Comparison of ENCODE assay signal across 8 cellular contexts in genomic region chr15:65101418-65101890, GRCh38. TPM values are rescaled to one million over a fixed set of nuclear protein-coding genes. Genes with fewer than 3 reads are reported as not detected.
DNase-seq lines count a peak whose midpoint lies in the region; ATAC-seq and TF ChIP-seq lines count a peak whose summit lies in the region.

No MANE protein-coding gene starts in this region.

- H3K4me3 ChIP-seq in PC-3 (ENCODE audit: low read length), result no peak overlapping the region
- H3K4me3 ChIP-seq in right atrium auricular region, result no peak overlapping the region

- no peaks in the 10 kb centered on the region for H3K27me3 Mint-ChIP-seq in natural killer cell (ENCODE audit: low read depth in 2 of 2)
- H3K27me3 Mint-ChIP-seq in natural killer cell treated with Interleukin-12 subunit alpha and Interleukin-12 subunit beta and Interleukin-15 and Interleukin-18, amount 100 ng/mL, for 72 hours, result no peaks in the 10 kb centered on the region

- no peaks in the 10 kb centered on the region for H3K4me1 ChIP-seq in PC-3 (ENCODE audit: insufficient read depth, low read length)
- peaks cover 0 to 3% of the 10 kb centered on the region in 2 donors for H3K4me1 ChIP-seq in right atrium auricular region

- POLR2A ChIA-PET in PC-3 (lab: Charles Lee; ENCODE audit: unreplicated experiment), result no interaction called here

- H3K9me3 Mint-ChIP-seq in natural killer cell, result no peaks in the 10 kb centered on the region
- no peaks in the 10 kb centered on the region for H3K9me3 Mint-ChIP-seq in natural killer cell treated with Interleukin-12 subunit alpha and Interleukin-12 subunit beta and Interleukin-15 and Interleukin-18, amount 100 ng/mL, for 72 hours

- peak; percentile 33 for TF ChIP-seq CTCF in natural killer cell (IDR thresholded peaks at IDR 0.05)
- TF ChIP-seq CTCF in PC-3 (conservative IDR thresholded peaks at IDR 0.05; ENCODE audit: low read depth, low read length), result peak; percentile 76
- TF ChIP-seq CTCF in right atrium auricular region (IDR thresholded peaks at IDR 0.05), result peak; percentile 64 to 82

- no TSS peak for BruUV-seq in PC-3 (replicated peaks; lab: Mats Ljungman, UMichigan)

- no peak overlapping the region for H2AFZ ChIP-seq in PC-3 (ENCODE audit: low read length)

- H3K36me3 Mint-ChIP-seq in natural killer cell, result no peaks in the 10 kb centered on the region
- H3K36me3 Mint-ChIP-seq in natural killer cell treated with Interleukin-12 subunit alpha and Interleukin-12 subunit beta and Interleukin-15 and Interleukin-18, amount 100 ng/mL, for 72 hours, result peaks cover 7% of the 10 kb centered on the region

- DNase-seq in natural killer cell, result no peak
- no peak for DNase-seq in natural killer cell treated with Interleukin-12 subunit alpha and Interleukin-12 subunit beta and Interleukin-15 and Interleukin-18, amount 100 ng/mL, for 72 hours (ENCODE audit: low spot score)
- peak; percentile 53 for DNase-seq in PC-3
- peak in 30 of 56 donors; percentile 14 to 78 (median 38) for DNase-seq in amygdala (lab: John Stamatoyannopoulos, UW)
- DNase-seq in right atrium auricular region (ENCODE audit: low spot score), result peak; percentile 78
- peak; percentile 29 for DNase-seq in renal cortical epithelial cell (ENCODE audit: low read depth)

- H3K79me2 ChIP-seq in PC-3 (ENCODE audit: low read length), result no peaks in the 10 kb centered on the region

- H3K4me2 ChIP-seq in PC-3 (ENCODE audit: low read length), result no peak overlapping the region

- no peak overlapping the region for H3K4me3 Mint-ChIP-seq in natural killer cell
- no peak overlapping the region for H3K4me3 Mint-ChIP-seq in natural killer cell treated with Interleukin-12 subunit alpha and Interleukin-12 subunit beta and Interleukin-15 and Interleukin-18, amount 100 ng/mL, for 72 hours

- H3K9me3 ChIP-seq in PC-3 (ENCODE audit: low read length) (no peaks in the 10 kb centered on the region), right atrium auricular region (no peaks in the 10 kb centered on the region)

- intact Hi-C loops in natural killer cell (cut with micrococcal nuclease) (no loop called here), PC-3 (cut with micrococcal nuclease) (no loop called here)

- no peak overlapping the region for H3K9ac ChIP-seq in PC-3 (ENCODE audit: low read length)

- ATAC-seq in natural killer cell, result peak in 1 of 3 donors; percentile 41
- no peak for ATAC-seq in natural killer cell treated with Interleukin-12 subunit alpha and Interleukin-12 subunit beta and Interleukin-15 and Interleukin-18, amount 100 ng/mL, for 72 hours
- no peak for ATAC-seq in PC-3
- no peak for ATAC-seq in GM18520 (IDR thresholded peaks at IDR 0.05; ENCODE audit: unreplicated experiment)
- no peak for ATAC-seq in HG02642 (IDR thresholded peaks at IDR 0.05; ENCODE audit: poor library complexity, unreplicated experiment)

- H3K27ac ChIP-seq in PC-3 (ENCODE audit: low read length) (no peak overlapping the region), right atrium auricular region (no peak overlapping the region)

- H3K27ac Mint-ChIP-seq in natural killer cell, result no peak overlapping the region
- no peak overlapping the region for H3K27ac Mint-ChIP-seq in natural killer cell treated with Interleukin-12 subunit alpha and Interleukin-12 subunit beta and Interleukin-15 and Interleukin-18, amount 100 ng/mL, for 72 hours

- H3F3A ChIP-seq in PC-3 (ENCODE audit: low read length, unreplicated experiment), result no peaks in the 10 kb centered on the region

- H3K27me3 ChIP-seq in PC-3 (ENCODE audit: low read length), result no peaks in the 10 kb centered on the region
- no peaks in the 10 kb centered on the region for H3K27me3 ChIP-seq in right atrium auricular region

- H3K36me3 ChIP-seq in PC-3 (ENCODE audit: low read depth, low read length) (no peaks in the 10 kb centered on the region; the same call in 1 of the 2 replicates), right atrium auricular region (peaks cover 47% of the 10 kb centered on the region)

- H4K20me1 ChIP-seq in PC-3 (ENCODE audit: low read length), result no peaks in the 10 kb centered on the region

- no peaks in the 10 kb centered on the region for H3K9me2 ChIP-seq in PC-3 (replicated peaks; ENCODE audit: low read length)

- CTCF ChIA-PET in PC-3 (lab: Charles Lee), result interaction anchor here (0.7 to 1.0 kb wide), 2 partner anchors 24 to 84 kb away, joined by 3 to 6 read pairs; partner anchors contain the start of gene CLPX

- peaks cover 9 to 22% of the 10 kb centered on the region in 2 donors for H3K4me1 Mint-ChIP-seq in natural killer cell
- H3K4me1 Mint-ChIP-seq in natural killer cell treated with Interleukin-12 subunit alpha and Interleukin-12 subunit beta and Interleukin-15 and Interleukin-18, amount 100 ng/mL, for 72 hours (ENCODE audit: low read depth in 2 of 2), result peaks cover 5 to 6% of the 10 kb centered on the region in 2 donors

RNA-seq across cellular contexts. Expression of gene UBAP1L, which starts 13.5 kb away (rescaled TPM):
- total RNA-seq in natural killer cell (1 to 10 TPM; 4.3 to 8.0 (median 7.5) TPM), PC-3 (2014; rRNA removed) (1.4 and 3.4 TPM in 2 replicates), right atrium auricular region (1 to 10 TPM in 1 of 2 donors, under 1 TPM in 1; 0.48 to 1.1 TPM), renal cortical epithelial cell (under 0.01 and 1.4 TPM in 2 replicates)
- 10 to 100 TPM in 1 of 2 donors, 1 to 10 TPM in 1; 5.7 to 14.2 TPM for total RNA-seq in natural killer cell treated with Interleukin-12 subunit alpha and Interleukin-12 subunit beta and Interleukin-15 and Interleukin-18, amount 100 ng/mL, for 72 hours

RNA-seq across cellular contexts. Expression of gene KBTBD13, which starts 24.9 kb away (rescaled TPM):
- not detected for total RNA-seq in natural killer cell
- not detected for total RNA-seq in natural killer cell treated with Interleukin-12 subunit alpha and Interleukin-12 subunit beta and Interleukin-15 and Interleukin-18, amount 100 ng/mL, for 72 hours
- not detected in 2 replicates for total RNA-seq in PC-3 (2014; rRNA removed)
- total RNA-seq in right atrium auricular region, result 1 to 10 TPM; 2.6 to 4.4 TPM
- not detected in 2 replicates for total RNA-seq in renal cortical epithelial cell

RNA-seq across cellular contexts. Expression of gene PDCD7, which starts 32.2 kb away (rescaled TPM):
- total RNA-seq in natural killer cell (10 to 100 TPM; 19.1 to 33.9 (median 26.7) TPM), PC-3 (2014; rRNA removed) (9.5 and 13.7 TPM in 2 replicates), right atrium auricular region (10 to 100 TPM in 1 of 2 donors, 1 to 10 TPM in 1; 8.9 to 13.3 TPM), renal cortical epithelial cell (12.9 and 18.4 TPM in 2 replicates)
- 10 to 100 TPM; 30.3 to 41.2 TPM for total RNA-seq in natural killer cell treated with Interleukin-12 subunit alpha and Interleukin-12 subunit beta and Interleukin-15 and Interleukin-18, amount 100 ng/mL, for 72 hours

RNA-seq across cellular contexts. Expression of gene RASL12, which starts 33.7 kb away (rescaled TPM):
- total RNA-seq in natural killer cell, result not detected
- total RNA-seq in natural killer cell treated with Interleukin-12 subunit alpha and Interleukin-12 subunit beta and Interleukin-15 and Interleukin-18, amount 100 ng/mL, for 72 hours, result not detected
- not detected in 2 replicates for total RNA-seq in PC-3 (2014; rRNA removed)
- total RNA-seq in right atrium auricular region, result 100 to 1,000 TPM in 1 of 2 donors, 10 to 100 TPM in 1; 83.3 to 183 TPM
- total RNA-seq in renal cortical epithelial cell, result not detected in 2 replicates

RNA-seq across cellular contexts. Expression of gene SLC51B, which starts 56.3 kb away (rescaled TPM):
- total RNA-seq in natural killer cell, result not detected
- total RNA-seq in natural killer cell treated with Interleukin-12 subunit alpha and Interleukin-12 subunit beta and Interleukin-15 and Interleukin-18, amount 100 ng/mL, for 72 hours, result not detected
- not detected in 2 replicates for total RNA-seq in PC-3 (2014; rRNA removed)
- not detected for total RNA-seq in right atrium auricular region
- total RNA-seq in renal cortical epithelial cell, result 0.15 TPM in 1 of 2 replicates, not detected in the other

Comparison
In these comparisons a context has a peak if more than half of its experiments do, and no peak if none do; other contexts are left out.
1. DNase-seq: peak in PC-3 (single experiment), amygdala (30 of 56), right atrium auricular region (single experiment) and renal cortical epithelial cell (single experiment); none in natural killer cell (single experiment) and natural killer cell treated with Interleukin-12 subunit alpha and Interleukin-12 subunit beta and Interleukin-15 and Interleukin-18, amount 100 ng/mL, for 72 hours (single experiment).
2. Peak in every context shown above with its lines, with median percentiles within 50 percentile points of each other: CTCF ChIP-seq.